8 cellular contexts compared by ENCODE assay signal in genomic region chr12:89225401-89225800, GRCh38.
DNase-seq lines count a peak whose midpoint lies in the region; ATAC-seq and TF ChIP-seq lines count a peak whose summit lies in the region.

No MANE protein-coding gene starts in this region.

- H3K4me3 ChIP-seq in naive thymus-derived CD4-positive, alpha-beta T cell (ENCODE audit: low read length): no peak overlapping the region
- H3K4me3 ChIP-seq in stomach smooth muscle (ENCODE audit: low read length in 2 of 2): no peak overlapping the region

- peak; percentile 63 for ATAC-seq in HG02759 (IDR thresholded peaks at IDR 0.05; ENCODE audit: unreplicated experiment)
- peak; percentile 99 for ATAC-seq in T-helper 17 cell
- peak; percentile 99 for ATAC-seq in naive thymus-derived CD4-positive, alpha-beta T cell

- H3K27me3 ChIP-seq in naive thymus-derived CD4-positive, alpha-beta T cell (ENCODE audit: control insufficient read depth in 2 of 2, insufficient read depth in 2 of 2, low read length in 2 of 2): no peaks in the 10 kb centered on the region
- H3K27me3 ChIP-seq in stomach smooth muscle (ENCODE audit: control insufficient read depth in 1 of 2, insufficient read depth in 2 of 2, low read length in 2 of 2): no peaks in the 10 kb centered on the region

- H3K4me1 Mint-ChIP-seq in Calu3 (ENCODE audit: low read depth, unreplicated experiment): peaks cover 43% of the 10 kb centered on the region
- H3K4me1 Mint-ChIP-seq in T-helper 17 cell: peaks cover 16% of the 10 kb centered on the region
- peaks cover 18 to 76% (median 45%) of the 10 kb centered on the region in 7 donors for H3K4me1 Mint-ChIP-seq in naive thymus-derived CD4-positive, alpha-beta T cell

- POLR2A ChIA-PET in naive thymus-derived CD4-positive, alpha-beta T cell (lab: Charles Lee): interaction anchor here (0.5 to 1.2 kb wide), 2 partner anchors 12 to 66 kb away, joined by 3 read pairs; no protein-coding TSS in a partner anchor

- peaks cover 16 to 17% of the 10 kb centered on the region in 2 donors for H3K4me1 ChIP-seq in naive thymus-derived CD4-positive, alpha-beta T cell (ENCODE audit: control insufficient read depth in 2 of 2, insufficient read depth in 2 of 2, low read length in 2 of 2)
- H3K4me1 ChIP-seq in stomach smooth muscle (ENCODE audit: control insufficient read depth, insufficient read depth, low read length): peaks cover 4% of the 10 kb centered on the region

- DNase-seq in Calu3: peak; percentile 55
- DNase-seq in T-helper 17 cell: peak in 2 of 3 donors; percentile 21 to 41
- peak; percentile 32 for DNase-seq in astrocyte of the hippocampus (ENCODE audit: low read depth, low spot score)
- peak; percentile 18 to 80 (median 66) for DNase-seq in naive thymus-derived CD4-positive, alpha-beta T cell
- no peak for DNase-seq in SW 1271 (lab: John Stamatoyannopoulos, UW)
- no peak for DNase-seq in NCI-H1694 treated with DMSO at 0.1 percent for 48 hours (lab: John Stamatoyannopoulos, UW)

- H3K9me3 ChIP-seq in T-helper 17 cell (ENCODE audit: control insufficient read depth, low read length, poor library complexity, severe bottlenecking) (no peaks in the 10 kb centered on the region), stomach smooth muscle (ENCODE audit: control insufficient read depth in 2 of 2, low read length in 2 of 2) (no peaks in the 10 kb centered on the region)
- no peaks in the 10 kb centered on the region for H3K9me3 ChIP-seq in naive thymus-derived CD4-positive, alpha-beta T cell (ENCODE audit: control insufficient read depth in 2 of 3, low read length in 3 of 3)

- peaks cover 13% of the 10 kb centered on the region for H3K36me3 Mint-ChIP-seq in Calu3 (ENCODE audit: insufficient read depth, unreplicated experiment)
- peaks cover 3% of the 10 kb centered on the region for H3K36me3 Mint-ChIP-seq in T-helper 17 cell (ENCODE audit: low read depth)
- H3K36me3 Mint-ChIP-seq in naive thymus-derived CD4-positive, alpha-beta T cell: peaks cover 0 to 23% (median 0%) of the 10 kb centered on the region in 5 donors

- H3K9me3 Mint-ChIP-seq in Calu3 (ENCODE audit: low read depth, unreplicated experiment): no peaks in the 10 kb centered on the region
- H3K9me3 Mint-ChIP-seq in naive thymus-derived CD4-positive, alpha-beta T cell: peaks cover 0 to 7% (median 0%) of the 10 kb centered on the region in 11 donors

- TF ChIP-seq CTCF in Calu3 (IDR thresholded peaks at IDR 0.05; ENCODE audit: unreplicated experiment): no peak

- no peak overlapping the region for H3K27ac ChIP-seq in naive thymus-derived CD4-positive, alpha-beta T cell (ENCODE audit: low read depth, low read length)
- H3K27ac ChIP-seq in stomach smooth muscle (ENCODE audit: low read length): peak overlapping the region; percentile 0

- intact Hi-C loops in Calu3 (cut with micrococcal nuclease; ENCODE audit: unreplicated experiment): loop anchor here (1.0 to 5.0 kb wide), 3 partner anchors 152 to 237 kb away; no protein-coding TSS in a partner anchor
- intact Hi-C loops in naive thymus-derived CD4-positive, alpha-beta T cell (cut with micrococcal nuclease): loop anchor here (1.0 to 5.0 kb wide), 11 partner anchors 10 to 482 kb away; partner anchors contain the start of genes DUSP6 (in 2 of the 2), ATP2B1 (in 1 of the 2) and POC1B (in 1 of the 2)

- no peak overlapping the region for H3K9ac ChIP-seq in stomach smooth muscle (ENCODE audit: low read length in 2 of 2)

- H3K4me3 Mint-ChIP-seq in Calu3 (ENCODE audit: low read depth, unreplicated experiment): peak overlapping the region; percentile 52
- peak overlapping the region; percentile 60 for H3K4me3 Mint-ChIP-seq in T-helper 17 cell
- H3K4me3 Mint-ChIP-seq in naive thymus-derived CD4-positive, alpha-beta T cell: peak overlapping the region; percentile 27 to 74 (median 58)

- H3K27me3 Mint-ChIP-seq in Calu3 (ENCODE audit: unreplicated experiment) (no peaks in the 10 kb centered on the region), T-helper 17 cell (no peaks in the 10 kb centered on the region)
- H3K27me3 Mint-ChIP-seq in naive thymus-derived CD4-positive, alpha-beta T cell: no peaks in the 10 kb centered on the region

- TSS peak; percentile 97 for BruUV-seq in Calu3 (replicated peaks; lab: Mats Ljungman, UMichigan)

- H3K36me3 ChIP-seq in naive thymus-derived CD4-positive, alpha-beta T cell (ENCODE audit: control insufficient read depth in 2 of 3, insufficient read depth in 3 of 3, low read length in 3 of 3): no peaks in the 10 kb centered on the region
- no peaks in the 10 kb centered on the region for H3K36me3 ChIP-seq in stomach smooth muscle (ENCODE audit: control insufficient read depth in 2 of 2, insufficient read depth in 2 of 2, low read length in 2 of 2)

- H3K27ac Mint-ChIP-seq in Calu3 (ENCODE audit: unreplicated experiment) (peak overlapping the region; percentile 98), T-helper 17 cell (peak overlapping the region; percentile 92)
- peak overlapping the region; percentile 56 to 94 (median 82) for H3K27ac Mint-ChIP-seq in naive thymus-derived CD4-positive, alpha-beta T cell

- CTCF ChIA-PET in Calu3 (lab: Charles Lee): interaction anchor here (0.7 to 2.1 kb wide), 8 partner anchors 12 to 452 kb away, joined by 3 to 25 read pairs (median 4); partner anchors contain the start of gene DUSP6
- CTCF ChIA-PET in naive thymus-derived CD4-positive, alpha-beta T cell (lab: Charles Lee): interaction anchor here (0.6 kb wide), 1 partner anchor 136 kb away, joined by 4 read pairs; no protein-coding TSS in a partner anchor

Comparison
In these comparisons a context has a peak if more than half of its experiments do, and no peak if none do; other contexts are left out.
1. DNase-seq: peak in Calu3 (single experiment), T-helper 17 cell (2 of 3), astrocyte of the hippocampus (single experiment) and naive thymus-derived CD4-positive, alpha-beta T cell (9 of 9); none in SW 1271 (0 of 2) and NCI-H1694 treated with DMSO at 0.1 percent for 48 hours (single experiment).
2. Peak in every context shown above with its lines, with median percentiles within 50 percentile points of each other: H3K27ac Mint-ChIP-seq, H3K4me3 Mint-ChIP-seq and ATAC-seq.